Comparison of ENCODE assay signal across 9 cellular contexts in genomic region chr18:23910032-23910431, GRCh38.
"Had no signal": no experiment of that assay in that cellular context is flagged by ENCODE, and none has a peak within 500 bp of the region (broad histone marks: within the 10 kb centered on the region; RNA-seq: fewer than 3 reads in every experiment).

No MANE protein-coding gene starts in this region.

- H2AFZ ChIP-seq: GM23248 had no signal

- FAIRE-seq: H1, H54, HTR-8/SVneo, K562 had no signal

- DNase-seq: GM23248, H9, HCEC 1CT, IMR-90, KG1 had no signal

- H3K27ac ChIP-seq: GM23248 had no signal

- H3K4me3 ChIP-seq: GM23248, K562 had no signal

- H3K27ac Mint-ChIP-seq: H9 had no signal

- H3K9me3 Mint-ChIP-seq: H9 had no signal

- H3K4me3 Mint-ChIP-seq: H9 had no signal

- ATAC-seq: K562 had no signal

- H3K4me1 Mint-ChIP-seq: H9 had no signal
